33 cellular contexts compared by ENCODE assay signal in the genomic region with DNA sequence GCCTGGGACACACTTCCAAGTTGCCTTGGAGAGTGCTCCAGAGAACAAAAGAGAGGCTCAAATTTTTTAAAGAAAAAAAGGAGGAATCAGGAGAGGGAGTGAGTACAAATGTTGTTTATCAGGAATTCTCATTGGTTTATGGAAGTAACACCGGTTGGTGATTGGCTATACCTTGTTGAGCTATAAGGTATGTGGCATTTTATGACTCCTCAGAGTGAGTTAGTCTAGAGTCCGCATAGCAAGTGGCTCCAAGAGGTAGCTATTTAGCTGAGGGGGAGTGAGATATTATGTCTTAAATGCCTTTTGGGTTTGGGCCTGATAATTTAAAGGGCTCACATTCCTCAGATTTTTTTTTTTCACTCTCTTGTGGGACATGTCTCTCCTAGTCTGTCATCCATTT.
"Had no signal": no experiment of that assay in that cellular context is flagged by ENCODE, and none has a peak within 500 bp of the region (broad histone marks: within the 10 kb centered on the region; RNA-seq: fewer than 3 reads in every experiment).

No MANE protein-coding gene starts in this region.

- H3K36me3 Mint-ChIP-seq: activated naive CD8-positive, alpha-beta T cell had no signal

- H3K4me3 Mint-ChIP-seq: activated B cell treated with CpG ODN at 0.5 μM for 24 hours; activated CD8-positive, alpha-beta T cell treated with anti-CD3 and anti-CD28 coated beads for 36 hours; activated naive CD8-positive, alpha-beta T cell; activated T-cell treated with anti-CD3 and anti-CD28 coated beads, Interleukin-2, amount 50 U/mL, for 4 hours; activated T-helper 17 cell treated with anti-CD3 and anti-CD28 coated beads, Interleukin-2, amount 50 U/mL, for 72 hours; central memory CD8-positive, alpha-beta T cell; effector memory CD8-positive, alpha-beta T cell; T-helper 17 cell; T-helper 2 cell treated with Interferon-gamma antibody and Interleukin-4, amounts not matched to agents 5 μg/mL and 100 μg/mL, for 36 hours had no signal

- H3K36me3 ChIP-seq: brain microvascular endothelial cell, gastroesophageal sphincter, heart right ventricle, WERI-Rb-1 had no signal

- FAIRE-seq: astrocyte, bronchial epithelial cell, colon had no signal

- H3K27me3 Mint-ChIP-seq: activated naive CD8-positive, alpha-beta T cell had no signal

- H3K9me3 Mint-ChIP-seq: activated B cell treated with CpG ODN at 0.5 μM for 24 hours; activated CD8-positive, alpha-beta T cell treated with anti-CD3 and anti-CD28 coated beads for 36 hours; activated T-cell treated with anti-CD3 and anti-CD28 coated beads, Interleukin-2, amount 50 U/mL, for 4 hours; activated T-helper 17 cell treated with anti-CD3 and anti-CD28 coated beads, Interleukin-2, amount 50 U/mL, for 72 hours; central memory CD8-positive, alpha-beta T cell; effector memory CD8-positive, alpha-beta T cell; T-helper 2 cell treated with Interferon-gamma antibody and Interleukin-4, amounts not matched to agents 5 μg/mL and 100 μg/mL, for 36 hours had no signal

- H3K27ac Mint-ChIP-seq: activated B cell treated with CpG ODN at 0.5 μM for 24 hours; activated CD8-positive, alpha-beta T cell treated with anti-CD3 and anti-CD28 coated beads for 36 hours; activated naive CD8-positive, alpha-beta T cell; activated T-helper 17 cell treated with anti-CD3 and anti-CD28 coated beads, Interleukin-2, amount 50 U/mL, for 72 hours; effector memory CD8-positive, alpha-beta T cell; T-helper 17 cell; T-helper 2 cell treated with Interferon-gamma antibody and Interleukin-4, amounts not matched to agents 5 μg/mL and 100 μg/mL, for 36 hours had no signal

- H3K27me3 ChIP-seq: brain microvascular endothelial cell had no signal

- H3K4me1 Mint-ChIP-seq: activated B cell treated with CpG ODN at 0.5 μM for 24 hours; activated T-helper 17 cell treated with anti-CD3 and anti-CD28 coated beads, Interleukin-2, amount 50 U/mL, for 72 hours; central memory CD8-positive, alpha-beta T cell; T-helper 17 cell had no signal

- ATAC-seq: activated CD4-positive, CD25-positive, alpha-beta regulatory T cell treated with anti-CD3 and anti-CD28 coated beads, Interleukin-2, amount 50 U/mL, for 24 hours; activated CD8-positive, alpha-beta T cell treated with anti-CD3 and anti-CD28 coated beads for 36 hours; activated T-cell treated with anti-CD3 and anti-CD28 coated beads, Interleukin-2, amount 50 U/mL, for 4 hours; activated T-helper 17 cell treated with anti-CD3 and anti-CD28 coated beads, Interleukin-2, amount 50 U/mL, for 72 hours; effector memory CD8-positive, alpha-beta T cell; gastroesophageal sphincter; heart right ventricle; T-helper 17 cell had no signal

- H3K9me3 ChIP-seq: esophagus squamous epithelium had no signal

- DNase-seq: activated B cell treated with CpG ODN at 0.5 μM for 24 hours; activated CD4-positive, alpha-beta T cell treated with anti-CD3 and anti-CD28 coated beads for 48 hours; activated CD4-positive, alpha-beta T cell treated with anti-CD3 and anti-CD28 coated beads, Interleukin-2, amount 50 U/mL, for 1 hour; activated CD4-positive, alpha-beta T cell treated with anti-CD3 and anti-CD28 coated beads, Interleukin-2, amount 50 U/mL, for 48 hours; activated CD8-positive, alpha-beta memory T cell treated with anti-CD3 and anti-CD28 coated beads for 24 hours; activated CD8-positive, alpha-beta T cell treated with anti-CD3 and anti-CD28 coated beads for 36 hours; activated effector memory CD4-positive, alpha-beta T cell treated with Interleukin-2 at 50 U/mL for 16 hours; activated gamma-delta T cell treated with Interleukin-2 at 50 U/mL for 16 hours; activated naive CD4-positive, alpha-beta T cell treated with anti-CD3 and anti-CD28 coated beads, Interleukin-2, amount 50 U/mL, for 16 hours; activated naive CD4-positive, alpha-beta T cell treated with Interleukin-2 at 50 U/mL for 16 hours; activated T-cell treated with anti-CD3 and anti-CD28 coated beads, Interleukin-2, amount 50 U/mL, for 4 hours; amniotic stem cell; brain microvascular endothelial cell; cortex of kidney; dermis blood vessel endothelial cell; effector CD4-positive, alpha-beta T cell; effector memory CD8-positive, alpha-beta T cell; erythroblast; esophagus squamous epithelium; foreskin melanocyte; heart right ventricle; T-helper 17 cell; T1000; WERI-Rb-1 had no signal

- H3K27ac ChIP-seq: brain microvascular endothelial cell, esophagus squamous epithelium, gastroesophageal sphincter, heart right ventricle, WERI-Rb-1 had no signal

- H3K4me1 ChIP-seq: gastroesophageal sphincter, heart right ventricle had no signal

- H3K4me3 ChIP-seq: esophagus squamous epithelium, gastroesophageal sphincter, heart right ventricle had no signal
